In the genomic region with DNA sequence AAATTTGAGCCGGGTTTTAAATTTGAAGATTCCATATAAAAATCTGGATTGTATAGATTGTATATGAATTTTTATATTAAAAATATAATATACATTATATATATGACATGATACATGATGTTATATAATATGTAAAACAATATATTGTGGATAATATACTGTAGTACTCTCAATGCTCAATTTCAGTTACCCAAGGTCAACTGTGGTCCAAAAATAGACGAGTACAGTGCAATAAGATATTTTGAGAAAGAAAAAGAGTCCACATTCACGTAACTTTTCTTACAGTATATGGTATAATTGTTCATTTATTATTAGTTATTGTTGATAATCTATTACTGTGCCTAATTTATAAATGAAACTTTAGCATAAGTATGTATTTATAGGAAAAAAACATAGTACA, we compare ENCODE assay signal across 21 cellular contexts.
"Had no signal": no experiment of that assay in that cellular context is flagged by ENCODE, and none has a peak within 500 bp of the region (broad histone marks: within the 10 kb centered on the region; RNA-seq: fewer than 3 reads in every experiment).

No MANE protein-coding gene starts in this region.

- ATAC-seq: foreskin keratinocyte, heart right ventricle, left cardiac atrium, left lung, left ventricle myocardium superior, lower lobe of right lung, mucosa of descending colon had no signal

- H3K4me3 Mint-ChIP-seq: mesothelial cell of epicardium had no signal

- FAIRE-seq: endothelial cell of umbilical vein, islet of Langerhans, keratinocyte had no signal

- H3K4me1 Mint-ChIP-seq: mesothelial cell of epicardium had no signal

- H3K9me3 ChIP-seq: esophagus muscularis mucosa, gastrocnemius medialis, heart right ventricle, left lung, lower lobe of right lung, mucosa of descending colon had no signal

- DNase-seq: dermis blood vessel endothelial cell; dorsolateral prefrontal cortex; effector CD4-positive, alpha-beta T cell; effector memory CD4-positive, alpha-beta T cell; foreskin keratinocyte; gastrocnemius medialis; glutamatergic neuron; head of caudate nucleus; heart right ventricle; hippocampal formation; left cardiac atrium; left lung; left ventricle myocardium superior; lower lobe of right lung; mesenchymal stem cell; mucosa of descending colon had no signal

- H3K27ac Mint-ChIP-seq: mesothelial cell of epicardium had no signal
